ENCODE assay signal across 29 cellular contexts in genomic region chr1:53087332-53088285, GRCh38. TPM values are rescaled to one million over a fixed set of nuclear protein-coding genes. Genes with fewer than 3 reads are reported as not detected.
DNase-seq lines count a peak whose midpoint lies in the region; ATAC-seq and TF ChIP-seq lines count a peak whose summit lies in the region.
"Had no signal": no experiment of that assay in that cellular context is flagged by ENCODE, and none has a peak within 500 bp of the region (broad histone marks: within the 10 kb centered on the region; RNA-seq: fewer than 3 reads in every experiment).

No MANE protein-coding gene starts in this region.

- no peaks in the 10 kb centered on the region for H3K9me3 ChIP-seq in gastroesophageal sphincter
- no peaks in the 10 kb centered on the region for H3K9me3 ChIP-seq in CD4-positive, alpha-beta memory T cell (ENCODE audit: control insufficient read depth in 1 of 2, low read length in 2 of 2)
- H3K9me3 ChIP-seq: esophagus muscularis mucosa, heart left ventricle, neutrophil, psoas muscle had no signal

- no peaks in the 10 kb centered on the region for H3K4me1 ChIP-seq in GM23338 (ENCODE audit: insufficient read depth)
- peaks cover 0 to 44% (median 3%) of the 10 kb centered on the region in 3 donors for H3K4me1 ChIP-seq in gastroesophageal sphincter
- H3K4me1 ChIP-seq in CD4-positive, alpha-beta memory T cell (ENCODE audit: insufficient read depth, low read length) = no peaks in the 10 kb centered on the region
- H3K4me1 ChIP-seq: psoas muscle had no signal

- no peak overlapping the region for H3K27ac Mint-ChIP-seq in GM23338
- H3K27ac Mint-ChIP-seq in neural crest cell (ENCODE audit: unreplicated experiment) = peak overlapping the region; percentile 62
- no peak overlapping the region for H3K27ac Mint-ChIP-seq in activated CD4-positive, alpha-beta memory T cell treated with anti-CD3 and anti-CD28 coated beads, Interleukin-2, amount 10 ng/mL, durations not matched to agents 7 days and 5 days
- no peak overlapping the region for H3K27ac Mint-ChIP-seq in CD4-positive, alpha-beta memory T cell
- H3K27ac Mint-ChIP-seq: activated T-cell treated with anti-CD3 and anti-CD28 coated beads, Interleukin-2, amount 50 U/mL, for 72 hours; stimulated activated effector memory CD8-positive, alpha-beta T cell treated with anti-CD3 and anti-CD28 coated beads, Interleukin-12 subunit alpha, Interleukin-12 subunit beta, amount 100 ng/mL, for 72 hours had no signal

- H3K36me3 Mint-ChIP-seq in GM23338 (ENCODE audit: low read depth) = no peaks in the 10 kb centered on the region
- no peaks in the 10 kb centered on the region for H3K36me3 Mint-ChIP-seq in neural crest cell (ENCODE audit: low read depth)
- H3K36me3 Mint-ChIP-seq in activated CD4-positive, alpha-beta memory T cell treated with anti-CD3 and anti-CD28 coated beads, Interleukin-2, amount 10 ng/mL, durations not matched to agents 7 days and 5 days (ENCODE audit: low read depth) = no peaks in the 10 kb centered on the region
- no peaks in the 10 kb centered on the region for H3K36me3 Mint-ChIP-seq in CD4-positive, alpha-beta memory T cell
- H3K36me3 Mint-ChIP-seq: stimulated activated effector memory CD8-positive, alpha-beta T cell treated with anti-CD3 and anti-CD28 coated beads, Interleukin-12 subunit alpha, Interleukin-12 subunit beta, amount 100 ng/mL, for 72 hours had no signal

- intact Hi-C loops in CD4-positive, alpha-beta memory T cell (cut with micrococcal nuclease) = no loop called here

- WGBS in gastroesophageal sphincter (ENCODE audit: low coverage in 1 of 2), 2 donors = 71 to 100% methylated on average over 1 to 3 of the region's 27 CpGs

- H3K4me3 ChIP-seq in GM23338 = no peak overlapping the region
- no peak overlapping the region for H3K4me3 ChIP-seq in gastroesophageal sphincter
- H3K4me3 ChIP-seq in brain microvascular endothelial cell (ENCODE audit: low read depth, low read length) = no peak overlapping the region
- no peak overlapping the region for H3K4me3 ChIP-seq in CD4-positive, alpha-beta memory T cell (ENCODE audit: low read length in 2 of 2)
- H3K4me3 ChIP-seq: esophagus muscularis mucosa, heart left ventricle, psoas muscle had no signal

- H3K27ac ChIP-seq in GM23338 (ENCODE audit: low read depth) (no peak overlapping the region), gastroesophageal sphincter (peak overlapping the region in 3 of 4 donors; percentile 10 to 28 (median 19)), brain microvascular endothelial cell (no peak overlapping the region)
- H3K27ac ChIP-seq in CD4-positive, alpha-beta memory T cell (ENCODE audit: low read depth, low read length) = no peak overlapping the region
- H3K27ac ChIP-seq: esophagus muscularis mucosa, neutrophil, psoas muscle had no signal

- H3K4me3 Mint-ChIP-seq in GM23338 (no peak overlapping the region), neural crest cell (no peak overlapping the region)
- H3K4me3 Mint-ChIP-seq in activated CD4-positive, alpha-beta memory T cell treated with anti-CD3 and anti-CD28 coated beads, Interleukin-2, amount 10 ng/mL, durations not matched to agents 7 days and 5 days = no peak overlapping the region
- H3K4me3 Mint-ChIP-seq in CD4-positive, alpha-beta memory T cell = no peak overlapping the region
- H3K4me3 Mint-ChIP-seq: activated T-cell treated with anti-CD3 and anti-CD28 coated beads, Interleukin-2, amount 50 U/mL, for 72 hours; stimulated activated effector memory CD8-positive, alpha-beta T cell treated with anti-CD3 and anti-CD28 coated beads, Interleukin-12 subunit alpha, Interleukin-12 subunit beta, amount 100 ng/mL, for 72 hours had no signal

- H3K36me3 ChIP-seq in GM23338 (ENCODE audit: insufficient read depth) (no peaks in the 10 kb centered on the region), gastroesophageal sphincter (peaks cover 0 to 13% of the 10 kb centered on the region in 2 donors), brain microvascular endothelial cell (replicated peaks) (no peaks in the 10 kb centered on the region)
- H3K36me3 ChIP-seq in CD4-positive, alpha-beta memory T cell (ENCODE audit: insufficient read depth, low read length) = no peaks in the 10 kb centered on the region
- H3K36me3 ChIP-seq: neutrophil had no signal

- no peaks in the 10 kb centered on the region for H4K20me1 ChIP-seq in GM23338 (replicated peaks; ENCODE audit: insufficient read depth)

- TF ChIP-seq CTCF in GM23338 (conservative IDR thresholded peaks at IDR 0.05; ENCODE audit: low read depth in 2 of 2) (peak; percentile 23 to 33), gastroesophageal sphincter (IDR thresholded peaks at IDR 0.05) (no peak), neural crest cell (conservative IDR thresholded peaks at IDR 0.05) (peak; percentile 34), brain microvascular endothelial cell (IDR thresholded peaks at IDR 0.05; ENCODE audit: low read depth, low read length, missing control alignments) (no peak)

- peak; percentile 94 for ATAC-seq in GM23338
- ATAC-seq in gastroesophageal sphincter = no peak
- ATAC-seq: activated CD4-positive, CD25-positive, alpha-beta regulatory T cell treated with anti-CD3 and anti-CD28 coated beads, Interleukin-2, amount 50 U/mL, for 24 hours; activated T-cell treated with anti-CD3 and anti-CD28 coated beads, Interleukin-2, amount 50 U/mL, for 72 hours; psoas muscle; stimulated activated effector memory CD8-positive, alpha-beta T cell treated with anti-CD3 and anti-CD28 coated beads, Interleukin-12 subunit alpha, Interleukin-12 subunit beta, amount 100 ng/mL, for 72 hours had no signal

- TF ChIP-seq POLR2A in gastroesophageal sphincter (IDR thresholded peaks at IDR 0.05) = no peak

- in situ Hi-C loops in brain microvascular endothelial cell (cut with HindIII; ENCODE audit: low pct_ligation_motif_present, low sequenced_read_pairs) = no loop called here

- peaks cover 16% of the 10 kb centered on the region for H3K27me3 Mint-ChIP-seq in GM23338 (ENCODE audit: insufficient read depth, low read depth, poor library complexity)
- H3K27me3 Mint-ChIP-seq in neural crest cell (ENCODE audit: low read depth) = no peaks in the 10 kb centered on the region
- no peaks in the 10 kb centered on the region for H3K27me3 Mint-ChIP-seq in activated CD4-positive, alpha-beta memory T cell treated with anti-CD3 and anti-CD28 coated beads, Interleukin-2, amount 10 ng/mL, durations not matched to agents 7 days and 5 days
- no peaks in the 10 kb centered on the region for H3K27me3 Mint-ChIP-seq in CD4-positive, alpha-beta memory T cell

- H3K79me2 ChIP-seq in GM23338 (replicated peaks; ENCODE audit: insufficient read depth) = no peaks in the 10 kb centered on the region

- peak; percentile 80 for DNase-seq in GM23338 (ENCODE audit: low spot score)
- peak; percentile 34 for DNase-seq in LHCN-M2 (ENCODE audit: low read depth)
- no peak for DNase-seq in neural crest cell (ENCODE audit: low read depth, low spot score)
- no peak for DNase-seq in OCI-M1 (lab: John Stamatoyannopoulos, UW)
- no peak for DNase-seq in activated CD4-positive, alpha-beta memory T cell treated with anti-CD3 and anti-CD28 coated beads, Interleukin-2, amount 10 ng/mL, durations not matched to agents 7 days and 5 days
- no peak for DNase-seq in brain microvascular endothelial cell
- no peak for DNase-seq in CD4-positive, alpha-beta memory T cell
- DNase-seq: activated CD4-positive, alpha-beta T cell treated with anti-CD3 and anti-CD28 coated beads, Interleukin-2, amount 50 U/mL, for 48 hours; activated naive CD4-positive, alpha-beta T cell treated with Interleukin-2 at 50 U/mL for 16 hours; activated T-cell treated with anti-CD3 and anti-CD28 coated beads, Interleukin-2, amount 50 U/mL, for 72 hours; central memory CD4-positive, alpha-beta T cell; DMS53; foreskin fibroblast; NCI-H1048; NCI-H1694; psoas muscle; stimulated activated CD4-positive, alpha-beta T cell treated with anti-CD3 and anti-CD28 coated beads, Interleukin-15, amount 100 ng/mL, for 24 hours; stimulated activated CD4-positive, alpha-beta T cell treated with anti-CD3 and anti-CD28 coated beads, Interleukin-4, amount 100 ng/mL, for 4 hours; substantia nigra; trophoblast cell had no signal

- H3F3A ChIP-seq in GM23338 (replicated peaks; ENCODE audit: low read depth) = no peaks in the 10 kb centered on the region; the same call in 1 of the 2 replicates

- H3K4me1 Mint-ChIP-seq in GM23338 = peaks cover 8% of the 10 kb centered on the region
- H3K4me1 Mint-ChIP-seq in neural crest cell = peaks cover 9% of the 10 kb centered on the region
- no peaks in the 10 kb centered on the region for H3K4me1 Mint-ChIP-seq in activated CD4-positive, alpha-beta memory T cell treated with anti-CD3 and anti-CD28 coated beads, Interleukin-2, amount 10 ng/mL, durations not matched to agents 7 days and 5 days
- H3K4me1 Mint-ChIP-seq in CD4-positive, alpha-beta memory T cell = no peaks in the 10 kb centered on the region

- no peaks in the 10 kb centered on the region for H3K27me3 ChIP-seq in GM23338 (ENCODE audit: insufficient read depth)
- no peaks in the 10 kb centered on the region for H3K27me3 ChIP-seq in gastroesophageal sphincter
- H3K27me3 ChIP-seq in brain microvascular endothelial cell (replicated peaks) = no peaks in the 10 kb centered on the region
- H3K27me3 ChIP-seq in CD4-positive, alpha-beta memory T cell (ENCODE audit: insufficient read depth, low read length) = no peaks in the 10 kb centered on the region
- H3K27me3 ChIP-seq: esophagus muscularis mucosa, heart left ventricle, neutrophil had no signal

- no peak overlapping the region for H3K4me2 ChIP-seq in GM23338

- CTCF ChIA-PET in activated CD4-positive, alpha-beta memory T cell treated with anti-CD3 and anti-CD28 coated beads, Interleukin-2, amount 10 ng/mL, durations not matched to agents 7 days and 5 days (lab: Charles Lee) = no interaction called here
- CTCF ChIA-PET in CD4-positive, alpha-beta memory T cell (lab: Charles Lee; ENCODE audit: partially characterized antibody) = interaction anchor here (0.5 kb wide), 1 partner anchor 52 kb away, joined by 3 read pairs; no protein-coding TSS in a partner anchor

- no peaks in the 10 kb centered on the region for H3K9me3 Mint-ChIP-seq in GM23338
- no peaks in the 10 kb centered on the region for H3K9me3 Mint-ChIP-seq in neural crest cell
- H3K9me3 Mint-ChIP-seq in activated CD4-positive, alpha-beta memory T cell treated with anti-CD3 and anti-CD28 coated beads, Interleukin-2, amount 10 ng/mL, durations not matched to agents 7 days and 5 days = no peaks in the 10 kb centered on the region
- peaks cover 0 to 2% (median 0%) of the 10 kb centered on the region in 8 donors for H3K9me3 Mint-ChIP-seq in CD4-positive, alpha-beta memory T cell
- H3K9me3 Mint-ChIP-seq: activated T-cell treated with anti-CD3 and anti-CD28 coated beads, Interleukin-2, amount 50 U/mL, for 72 hours; stimulated activated effector memory CD8-positive, alpha-beta T cell treated with anti-CD3 and anti-CD28 coated beads, Interleukin-12 subunit alpha, Interleukin-12 subunit beta, amount 100 ng/mL, for 72 hours had no signal

- H3K9me2 ChIP-seq in GM23338 (ENCODE audit: insufficient read depth) = no peaks in the 10 kb centered on the region

- no peak for TF ChIP-seq EP300 in gastroesophageal sphincter (IDR thresholded peaks at IDR 0.05)

- POLR2A ChIA-PET in activated CD4-positive, alpha-beta memory T cell treated with anti-CD3 and anti-CD28 coated beads, Interleukin-2, amount 10 ng/mL, durations not matched to agents 7 days and 5 days (lab: Charles Lee) = no interaction called here
- POLR2A ChIA-PET in CD4-positive, alpha-beta memory T cell (lab: Charles Lee; ENCODE audit: partially characterized antibody) = no interaction called here

- H2AFZ ChIP-seq in GM23338 = peak overlapping the region; percentile 56; the same call in 1 of the 2 replicates

RNA-seq across cellular contexts. Expression of gene PODN, which starts 25.6 kb away (rescaled TPM):
- 0.24 and 1.0 TPM in 2 replicates for total RNA-seq in GM23338 (2014; rRNA removed; shearing (Covaris generic))
- polyA plus RNA-seq in GM23338 (2016; fragmentation: Nextera tagmentation; extraction: Ambion mirVana) = 0.16 TPM in 1 of 2 replicates, not detected in the other
- total RNA-seq in LHCN-M2 (2014; rRNA removed) = not detected in 2 replicates
- polyA plus RNA-seq in LHCN-M2 (2012) = 0.35 TPM
- total RNA-seq in gastroesophageal sphincter = 100 to 1,000 TPM in 3 of 4 donors, 10 to 100 TPM in 1; 60.4 to 170 (median 125) TPM
- total RNA-seq in neural crest cell = 0.43 and 0.65 TPM in 2 replicates
- total RNA-seq in activated CD4-positive, alpha-beta memory T cell treated with anti-CD3 and anti-CD28 coated beads, Interleukin-2, amount 10 ng/mL, durations not matched to agents 7 days and 5 days = not detected
- total RNA-seq in CD4-positive, alpha-beta memory T cell = not detected
- polyA plus RNA-seq in CD4-positive, alpha-beta memory T cell = not detected
- total RNA-seq: activated T-cell treated with anti-CD3 and anti-CD28 coated beads, Interleukin-2, amount 50 U/mL, for 72 hours; T-helper 1 cell treated with Interleukin-12 subunit alpha and Interleukin-12 subunit beta and Interleukin-4 antibody, amounts not matched to agents 30 ng/mL and 1 ng/mL, for 36 hours had no signal

RNA-seq across cellular contexts. Expression of gene SLC1A7, which starts 54.8 kb away (rescaled TPM):
- not detected in 2 replicates for total RNA-seq in GM23338 (2014; rRNA removed; shearing (Covaris generic))
- not detected in 2 replicates for polyA plus RNA-seq in GM23338 (2016; fragmentation: Nextera tagmentation; extraction: Ambion mirVana)
- not detected in 2 replicates for total RNA-seq in LHCN-M2 (2014; rRNA removed)
- polyA plus RNA-seq in LHCN-M2 (2012) = not detected
- 1 to 10 TPM in 1 of 4 donors, under 1 TPM in 2, not detected in 1; 0.54 to 1.6 (median 0.62) TPM for total RNA-seq in gastroesophageal sphincter
- not detected in 2 replicates for total RNA-seq in neural crest cell
- not detected for total RNA-seq in activated CD4-positive, alpha-beta memory T cell treated with anti-CD3 and anti-CD28 coated beads, Interleukin-2, amount 10 ng/mL, durations not matched to agents 7 days and 5 days
- not detected for total RNA-seq in CD4-positive, alpha-beta memory T cell
- polyA plus RNA-seq in CD4-positive, alpha-beta memory T cell = not detected
- total RNA-seq: activated T-cell treated with anti-CD3 and anti-CD28 coated beads, Interleukin-2, amount 50 U/mL, for 72 hours; lung microvascular endothelial cell; RPMI7951; T-helper 1 cell treated with Interleukin-12 subunit alpha and Interleukin-12 subunit beta and Interleukin-4 antibody, amounts not matched to agents 30 ng/mL and 1 ng/mL, for 36 hours had no signal

Comparison
In these comparisons a context has a peak if more than half of its experiments do, and no peak if none do; other contexts are left out.
1. DNase-seq: peak in GM23338 (single experiment) and LHCN-M2 (single experiment); none in neural crest cell (single experiment), OCI-M1 (single experiment), activated CD4-positive, alpha-beta memory T cell treated with anti-CD3 and anti-CD28 coated beads, Interleukin-2, amount 10 ng/mL, durations not matched to agents 7 days and 5 days (single experiment), brain microvascular endothelial cell (single experiment) and CD4-positive, alpha-beta memory T cell (0 of 5).
2. H3K27ac ChIP-seq: peak in gastroesophageal sphincter (3 of 4); none in GM23338 (single experiment), brain microvascular endothelial cell (single experiment) and CD4-positive, alpha-beta memory T cell (single experiment).
3. CTCF ChIP-seq: peak in GM23338 (2 of 2) and neural crest cell (single experiment); none in gastroesophageal sphincter (0 of 4) and brain microvascular endothelial cell (single experiment).
4. RNA of gene PODN, which starts 25.6 kb away (total RNA-seq): 60.4 to 170 TPM in gastroesophageal sphincter; 0.43 to 0.65 TPM in neural crest cell, 0.24 to 1.0 TPM in GM23338, not detected in LHCN-M2, not detected in activated CD4-positive, alpha-beta memory T cell treated with anti-CD3 and anti-CD28 coated beads, Interleukin-2, amount 10 ng/mL, durations not matched to agents 7 days and 5 days and not detected in CD4-positive, alpha-beta memory T cell; every median in the first group is over 10 times any median in the second.